19 cellular contexts compared by ENCODE assay signal in genomic region chr3:119571688-119572087, GRCh38. TPM values are rescaled to one million over a fixed set of nuclear protein-coding genes. Genes with fewer than 3 reads are reported as not detected.
A peak's percentile ranks its signal among the peaks of the same experiment; 100 is the strongest.
DNase-seq lines count a peak whose midpoint lies in the region; ATAC-seq and TF ChIP-seq lines count a peak whose summit lies in the region.
"Had no signal": no experiment of that assay in that cellular context is flagged by ENCODE, and none has a peak within 500 bp of the region (broad histone marks: within the 10 kb centered on the region; RNA-seq: fewer than 3 reads in every experiment).

No MANE protein-coding gene starts in this region.

- H3K23me2 ChIP-seq in H9 (ENCODE audit: insufficient read length, low read depth, low read length, poor library complexity, severe bottlenecking) = no peaks in the 10 kb centered on the region

- no peaks in the 10 kb centered on the region for H3K9me3 ChIP-seq in neural progenitor cell (ENCODE audit: low read depth)
- no peaks in the 10 kb centered on the region for H3K9me3 ChIP-seq in upper lobe of right lung
- H3K9me3 ChIP-seq in H9 (ENCODE audit: control insufficient read depth, low read depth, low read length) = no peaks in the 10 kb centered on the region
- H3K9me3 ChIP-seq: BE2C had no signal

- H3K27me3 Mint-ChIP-seq in neural progenitor cell (ENCODE audit: insufficient read depth, low read depth) = peaks cover 3% of the 10 kb centered on the region
- peaks cover 0 to 9% (median 2%) of the 10 kb centered on the region in 3 donors for H3K27me3 Mint-ChIP-seq in immature natural killer cell (ENCODE audit: low read depth in 3 of 3)
- H3K27me3 Mint-ChIP-seq in H9 (ENCODE audit: low read depth) = peaks cover 11% of the 10 kb centered on the region

- H3K4me3 ChIP-seq in neural progenitor cell (no peak overlapping the region), upper lobe of right lung (no peak overlapping the region)

- H2BK5ac ChIP-seq in H9 (ENCODE audit: insufficient read length, low read length) = no peak overlapping the region

- H4K8ac ChIP-seq in H9 (replicated peaks; ENCODE audit: insufficient read length, low read depth, low read length) = no peak overlapping the region

- no peak overlapping the region for H3T11ph ChIP-seq in H9 (ENCODE audit: low read length)

- intact Hi-C loops in left ventricle myocardium superior (cut with micrococcal nuclease) (no loop called here), upper lobe of right lung (cut with DNase I) (no loop called here)

- H3K9me3 Mint-ChIP-seq in neural progenitor cell = no peaks in the 10 kb centered on the region
- H3K9me3 Mint-ChIP-seq in immature natural killer cell = no peaks in the 10 kb centered on the region
- H3K9me3 Mint-ChIP-seq in H9 = peaks cover 0 to 3% of the 10 kb centered on the region in 2 experiments; a peak in 2 of 5 replicates
- H3K9me3 Mint-ChIP-seq: CD8-positive, alpha-beta memory T cell had no signal

- H3K4ac ChIP-seq in H9 (ENCODE audit: low read depth, low read length) = no peak overlapping the region

- TF ChIP-seq CTCF in neural progenitor cell (IDR thresholded peaks at IDR 0.05) (no peak), upper lobe of right lung (IDR thresholded peaks at IDR 0.05) (no peak), H9 (conservative IDR thresholded peaks at IDR 0.05) (no peak)

- H3K4me3 Mint-ChIP-seq in neural progenitor cell (no peak overlapping the region), immature natural killer cell (no peak overlapping the region), H9 (no peak overlapping the region)
- H3K4me3 Mint-ChIP-seq: CD8-positive, alpha-beta memory T cell had no signal

- no peaks in the 10 kb centered on the region for H3K4me1 Mint-ChIP-seq in neural progenitor cell
- no peaks in the 10 kb centered on the region for H3K4me1 Mint-ChIP-seq in immature natural killer cell
- 0 out of 4 replicates have a peak, but pooled peaks cover 0 to 3% of the 10 kb centered on the region in 2 experiments for H3K4me1 Mint-ChIP-seq in H9
- H3K4me1 Mint-ChIP-seq: CD8-positive, alpha-beta memory T cell had no signal

- no peak overlapping the region for H3K9ac ChIP-seq in neural progenitor cell
- H3K9ac ChIP-seq in H9 (ENCODE audit: extremely low read depth, insufficient read length, low read length) = no peak overlapping the region

- H4K20me1 ChIP-seq in neural progenitor cell (ENCODE audit: low read depth) = no peaks in the 10 kb centered on the region
- H4K20me1 ChIP-seq in H9 (ENCODE audit: control insufficient read depth, insufficient read depth, insufficient read length) = no peaks in the 10 kb centered on the region

- no peak overlapping the region for H3K27ac ChIP-seq in neural progenitor cell
- peak overlapping the region; percentile 70 for H3K27ac ChIP-seq in upper lobe of right lung
- H3K27ac ChIP-seq in H9 (ENCODE audit: insufficient read length, low read depth, low read length) = no peak overlapping the region

- H3K27ac Mint-ChIP-seq in neural progenitor cell (no peak overlapping the region), immature natural killer cell (no peak overlapping the region), H9 (no peak overlapping the region)

- H3K27me3 ChIP-seq in neural progenitor cell = no peaks in the 10 kb centered on the region
- H3K27me3 ChIP-seq in upper lobe of right lung = no peaks in the 10 kb centered on the region
- H3K27me3 ChIP-seq in H9 (ENCODE audit: insufficient read depth, low read length) = no peaks in the 10 kb centered on the region
- H3K27me3 ChIP-seq: BE2C had no signal

- H3K36me3 ChIP-seq in neural progenitor cell (no peaks in the 10 kb centered on the region), upper lobe of right lung (no peaks in the 10 kb centered on the region)
- H3K36me3 ChIP-seq: BE2C had no signal

- H2AK5ac ChIP-seq in H9 (ENCODE audit: insufficient read length, low read length) = no peak overlapping the region

- H3K4me1 ChIP-seq in neural progenitor cell (no peaks in the 10 kb centered on the region), upper lobe of right lung (no peaks in the 10 kb centered on the region), H9 (ENCODE audit: insufficient read depth, low read length) (no peaks in the 10 kb centered on the region)
- H3K4me1 ChIP-seq: BE2C had no signal

- no peak overlapping the region for H2BK20ac ChIP-seq in H9 (ENCODE audit: low read depth, low read length, poor library complexity, severe bottlenecking)

- H4K91ac ChIP-seq in H9 (ENCODE audit: insufficient read length, low read depth, low read length) = no peak overlapping the region

- H3K36me3 Mint-ChIP-seq in neural progenitor cell = no peaks in the 10 kb centered on the region
- no peaks in the 10 kb centered on the region for H3K36me3 Mint-ChIP-seq in immature natural killer cell
- H3K36me3 Mint-ChIP-seq in H9 (ENCODE audit: insufficient read depth in 1 of 3, low read depth in 3 of 3) = no peaks in the 10 kb centered on the region

- DNase-seq in dermis microvascular lymphatic vessel endothelial cell (ENCODE audit: low read depth in 2 of 2) = peak; percentile 81 to 89
- DNase-seq in left ventricle myocardium superior = no peak
- no peak for DNase-seq in neural progenitor cell (ENCODE audit: low spot score)
- DNase-seq in upper lobe of right lung = no peak
- no peak for DNase-seq in immature natural killer cell
- DNase-seq in dedifferentiated amniotic fluid mesenchymal stem cell (ENCODE audit: extremely low spot score) = no peak
- DNase-seq in H9 = no peak
- DNase-seq: BE2C; CD8-positive, alpha-beta memory T cell; DMS 273 treated with DMSO at 0.1 percent for 48 hours; HCEC 1CT; Karpas-422; MM.1S; NCI-H1105; NCI-H187; NCI-H82 had no signal

- H3K14ac ChIP-seq in H9 (ENCODE audit: insufficient read depth, low read length) = no peak overlapping the region

- no CpG with 5 or more reads among the region's 5 CpGs for WGBS in H9 (ENCODE audit: extremely low coverage, insufficient read length, low lambda C conversion rate)

- H3F3A ChIP-seq in neural progenitor cell (ENCODE audit: low read depth) = no peaks in the 10 kb centered on the region

- no peak overlapping the region for H3K18ac ChIP-seq in H9 (ENCODE audit: insufficient read length, low read depth, low read length)

- H2BK12ac ChIP-seq in H9 (ENCODE audit: insufficient read length, low read depth, low read length) = no peak overlapping the region

- H4K5ac ChIP-seq in H9 (ENCODE audit: insufficient read length, low read depth, low read length) = no peak overlapping the region

- ATAC-seq in left ventricle myocardium superior (peak; percentile 48), upper lobe of right lung (peak; percentile 47)

- no peak overlapping the region for H3K56ac ChIP-seq in H9 (ENCODE audit: insufficient read length, low read depth, low read length)

- no peak overlapping the region for H3K4me2 ChIP-seq in neural progenitor cell
- no peak overlapping the region for H3K4me2 ChIP-seq in H9 (ENCODE audit: insufficient read depth, insufficient read length, low read length)

- no peak overlapping the region for H2BK15ac ChIP-seq in H9 (ENCODE audit: low read depth, low read length)

- no peak overlapping the region for H2BK120ac ChIP-seq in H9 (ENCODE audit: low read depth, low read length, poor library complexity, severe bottlenecking)

- peak overlapping the region; percentile 2 for H2AFZ ChIP-seq in neural progenitor cell (replicated peaks)
- no peak overlapping the region for H2AFZ ChIP-seq in H9 (ENCODE audit: low read length)

- no peaks in the 10 kb centered on the region for H3K79me2 ChIP-seq in neural progenitor cell (ENCODE audit: low read depth)
- no peaks in the 10 kb centered on the region for H3K79me2 ChIP-seq in H9 (ENCODE audit: insufficient read depth, low read length)

- no peaks in the 10 kb centered on the region for H3K79me1 ChIP-seq in H9 (ENCODE audit: insufficient read depth, low read depth, low read length, poor library complexity, severe bottlenecking)

- H3K23ac ChIP-seq in H9 (ENCODE audit: insufficient read length, low read depth, low read length) = no peak overlapping the region

RNA-seq across cellular contexts. Expression of gene ADPRH, which starts 7.6 kb away (rescaled TPM):
- 8.7 and 10.5 TPM in 2 replicates for total RNA-seq in dermis microvascular lymphatic vessel endothelial cell
- 10.3 TPM for total RNA-seq in left ventricle myocardium superior
- total RNA-seq in neural progenitor cell (ENCODE audit: low replicate concordance) = 0.77 and 1.4 TPM in 2 replicates
- total RNA-seq in upper lobe of right lung = 26.5 TPM
- polyA plus RNA-seq in immature natural killer cell = 10 to 100 TPM in 1 of 3 donors, 1 to 10 TPM in 2; 7.5 to 13.9 (median 9.4) TPM
- total RNA-seq in H9 (2021) = 3.1 and 3.6 TPM in 2 replicates

RNA-seq across cellular contexts. Expression of gene CD80, which starts 12.3 kb away (rescaled TPM):
- total RNA-seq in dermis microvascular lymphatic vessel endothelial cell (under 0.01 TPM in 1 of 2 replicates, not detected in the other), left ventricle myocardium superior (not detected), neural progenitor cell (ENCODE audit: low replicate concordance) (0.30 TPM in 1 of 2 replicates, not detected in the other), upper lobe of right lung (7.9 TPM), H9 (2021) (not detected in 2 replicates)
- not detected for polyA plus RNA-seq in immature natural killer cell
- total RNA-seq: Daoy, NCI-H460 had no signal
- polyA plus RNA-seq: AG04450 had no signal

RNA-seq across cellular contexts. Expression of gene PLA1A, which starts 26.0 kb away (rescaled TPM):
- total RNA-seq in dermis microvascular lymphatic vessel endothelial cell = 5.1 and 11.9 TPM in 2 replicates
- 1.3 TPM for total RNA-seq in left ventricle myocardium superior
- not detected in 2 replicates for total RNA-seq in neural progenitor cell (ENCODE audit: low replicate concordance)
- 37.6 TPM for total RNA-seq in upper lobe of right lung
- not detected for polyA plus RNA-seq in immature natural killer cell
- not detected in 2 replicates for total RNA-seq in H9 (2021)
- total RNA-seq: Daoy, NCI-H460 had no signal
- polyA plus RNA-seq: AG04450; CD8-positive, alpha-beta memory T cell had no signal

Comparison
In these comparisons a context has a peak if more than half of its experiments do, and no peak if none do; other contexts are left out.
1. DNase-seq: peak in dermis microvascular lymphatic vessel endothelial cell (2 of 2); none in left ventricle myocardium superior (single experiment), neural progenitor cell (single experiment), upper lobe of right lung (single experiment), immature natural killer cell (0 of 3), dedifferentiated amniotic fluid mesenchymal stem cell (single experiment) and H9 (single experiment).